28 cellular contexts compared by ENCODE assay signal in the genomic region with DNA sequence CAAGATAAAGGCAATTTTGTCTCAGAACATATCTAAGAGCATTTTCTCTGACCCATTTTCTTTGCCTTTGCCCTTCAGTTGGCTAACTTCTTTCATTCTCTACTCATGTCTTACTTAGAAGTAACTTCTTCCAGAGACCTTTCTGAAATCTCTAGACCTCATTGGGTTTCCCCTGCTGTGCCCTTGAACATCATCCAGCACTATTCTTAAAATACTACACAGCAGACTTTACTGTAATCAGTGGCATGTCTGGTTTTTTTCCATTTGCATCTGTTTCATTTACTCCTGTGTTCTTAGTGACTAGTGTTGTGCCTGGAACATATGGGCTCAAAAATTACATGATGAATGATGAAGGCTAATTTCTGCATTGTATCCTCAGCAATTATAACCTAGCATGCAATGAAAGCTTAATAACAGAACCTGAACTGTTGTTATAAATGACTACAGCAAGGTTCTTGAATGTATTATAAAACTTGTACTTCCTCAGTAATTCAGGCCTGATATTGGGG.
DNase-seq lines count a peak whose midpoint lies in the region; ATAC-seq, FAIRE-seq and TF ChIP-seq lines count a peak whose summit lies in the region.
"Had no signal": no experiment of that assay in that cellular context is flagged by ENCODE, and none has a peak within 500 bp of the region (broad histone marks: within the 10 kb centered on the region; RNA-seq: fewer than 3 reads in every experiment).

No MANE protein-coding gene starts in this region.

- H3K4me1 Mint-ChIP-seq in stimulated activated effector memory CD8-positive, alpha-beta T cell treated with anti-CD3 and anti-CD28 coated beads, Interleukin-12 subunit alpha, Interleukin-12 subunit beta, amount 100 ng/mL, for 72 hours = no peaks in the 10 kb centered on the region
- H3K4me1 Mint-ChIP-seq: T-helper 17 cell had no signal

- no peaks in the 10 kb centered on the region for H3K36me3 Mint-ChIP-seq in stimulated activated effector memory CD8-positive, alpha-beta T cell treated with anti-CD3 and anti-CD28 coated beads, Interleukin-12 subunit alpha, Interleukin-12 subunit beta, amount 100 ng/mL, for 72 hours

- peaks cover 12% of the 10 kb centered on the region for H3K9me3 Mint-ChIP-seq in stimulated activated effector memory CD8-positive, alpha-beta T cell treated with anti-CD3 and anti-CD28 coated beads, Interleukin-12 subunit alpha, Interleukin-12 subunit beta, amount 100 ng/mL, for 72 hours
- H3K9me3 Mint-ChIP-seq: H9 had no signal

- no peak overlapping the region for H3K4me3 ChIP-seq in fibroblast of the aortic adventitia (ENCODE audit: low read depth, low read length)
- H3K4me3 ChIP-seq: gastroesophageal sphincter, ovary, thoracic aorta, uterus had no signal

- H3K27ac Mint-ChIP-seq in stimulated activated effector memory CD8-positive, alpha-beta T cell treated with anti-CD3 and anti-CD28 coated beads, Interleukin-12 subunit alpha, Interleukin-12 subunit beta, amount 100 ng/mL, for 72 hours = no peak overlapping the region
- H3K27ac Mint-ChIP-seq: activated naive CD4-positive, alpha-beta T cell treated with anti-CD3 and anti-CD28 coated beads for 36 hours; activated T-cell treated with anti-CD3 and anti-CD28 coated beads, Interleukin-2, amount 50 U/mL, for 72 hours; dendritic cell treated with granulocyte-macrophage colony-stimulating factor and Interleukin-4, amounts not matched to agents 40 ng/mL and 50 ng/mL, for 4 days; H9; IgD-negative memory B cell; natural killer cell treated with Interleukin-12 subunit alpha and Interleukin-12 subunit beta and Interleukin-15 and Interleukin-18, amount 100 ng/mL, for 72 hours; T-helper 17 cell had no signal

- no peak for TF ChIP-seq POLR2A in GM12892 (IDR thresholded peaks at IDR 0.05; ENCODE audit: low read depth, low read length)

- no peak for TF ChIP-seq CTCF in fibroblast of the aortic adventitia (IDR thresholded peaks at IDR 0.05; ENCODE audit: insufficient read depth, low read length)

- DNase-seq in GM12892 (ENCODE audit: insufficient read length) (no peak), NCI-H1694 treated with DMSO at 0.1 percent for 48 hours (lab: John Stamatoyannopoulos, UW) (peak; percentile 36), fibroblast of the aortic adventitia (ENCODE audit: low read depth) (peak; percentile 17), NCI-H2227 (lab: John Stamatoyannopoulos, UW; ENCODE audit: unreplicated experiment) (no peak), SIG-M5 (lab: John Stamatoyannopoulos, UW) (no peak)
- no peak for DNase-seq in stimulated activated effector memory CD8-positive, alpha-beta T cell treated with anti-CD3 and anti-CD28 coated beads, Interleukin-12 subunit alpha, Interleukin-12 subunit beta, amount 100 ng/mL, for 72 hours (ENCODE audit: low spot score in 2 of 2)
- DNase-seq: activated CD4-positive, alpha-beta T cell treated with anti-CD3 and anti-CD28 coated beads for 4 hours; activated naive CD4-positive, alpha-beta T cell treated with anti-CD3 and anti-CD28 coated beads for 36 hours; activated T-cell treated with anti-CD3 and anti-CD28 coated beads, Interleukin-2, amount 50 U/mL, for 72 hours; amygdala; Calu3; caudate nucleus; EL; H9; midbrain; NCI-H2107; NCI-H510A treated with DMSO at 0.1 percent for 48 hours; ovary; retina; small intestine; T-helper 17 cell; uterus had no signal

- peak; percentile 70 for FAIRE-seq in GM12892 (lab: Jason Lieb, UNC)

- H3K4me3 Mint-ChIP-seq in stimulated activated effector memory CD8-positive, alpha-beta T cell treated with anti-CD3 and anti-CD28 coated beads, Interleukin-12 subunit alpha, Interleukin-12 subunit beta, amount 100 ng/mL, for 72 hours = no peak overlapping the region
- H3K4me3 Mint-ChIP-seq: activated naive CD4-positive, alpha-beta T cell treated with anti-CD3 and anti-CD28 coated beads for 36 hours; activated T-cell treated with anti-CD3 and anti-CD28 coated beads, Interleukin-2, amount 50 U/mL, for 72 hours; dendritic cell treated with granulocyte-macrophage colony-stimulating factor and Interleukin-4, amounts not matched to agents 40 ng/mL and 50 ng/mL, for 4 days; H9; IgD-negative memory B cell; natural killer cell treated with Interleukin-12 subunit alpha and Interleukin-12 subunit beta and Interleukin-15 and Interleukin-18, amount 100 ng/mL, for 72 hours; T-helper 17 cell had no signal

- peak; percentile 49 for ATAC-seq in GM21423 (IDR thresholded peaks at IDR 0.05; ENCODE audit: unreplicated experiment)
- no peak for ATAC-seq in stimulated activated effector memory CD8-positive, alpha-beta T cell treated with anti-CD3 and anti-CD28 coated beads, Interleukin-12 subunit alpha, Interleukin-12 subunit beta, amount 100 ng/mL, for 72 hours
- ATAC-seq: activated T-cell treated with anti-CD3 and anti-CD28 coated beads, Interleukin-2, amount 50 U/mL, for 72 hours; gastroesophageal sphincter; natural killer cell treated with Interleukin-12 subunit alpha and Interleukin-12 subunit beta and Interleukin-15 and Interleukin-18, amount 100 ng/mL, for 72 hours; T-helper 17 cell had no signal

Comparison
In these comparisons a context has a peak if more than half of its experiments do, and no peak if none do; other contexts are left out.
1. DNase-seq: peak in NCI-H1694 treated with DMSO at 0.1 percent for 48 hours (single experiment) and fibroblast of the aortic adventitia (single experiment); none in GM12892 (single experiment), NCI-H2227 (single experiment), stimulated activated effector memory CD8-positive, alpha-beta T cell treated with anti-CD3 and anti-CD28 coated beads, Interleukin-12 subunit alpha, Interleukin-12 subunit beta, amount 100 ng/mL, for 72 hours (0 of 2) and SIG-M5 (single experiment).